In the genomic region with DNA sequence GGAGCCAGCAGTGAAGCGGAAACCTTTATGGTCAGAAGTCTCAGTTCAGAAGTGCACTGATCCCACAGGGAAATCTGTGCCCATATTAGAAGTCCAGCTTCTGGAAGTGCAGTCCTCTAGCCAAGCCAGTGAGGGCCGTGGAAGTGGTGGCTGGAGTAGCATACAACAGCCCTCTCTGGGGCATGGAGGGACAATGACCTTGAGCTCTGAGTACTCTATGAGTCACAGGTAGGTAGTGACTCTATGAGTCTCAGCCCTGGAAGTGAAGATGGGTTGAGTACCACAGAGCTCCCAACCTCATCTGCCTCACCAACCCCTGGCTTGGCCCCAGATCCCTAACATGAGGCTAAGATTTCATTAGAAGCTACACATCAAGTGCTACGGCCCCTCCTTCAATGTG, we compare ENCODE assay signal across 10 cellular contexts.
"Had no signal": no experiment of that assay in that cellular context is flagged by ENCODE, and none has a peak within 500 bp of the region (broad histone marks: within the 10 kb centered on the region; RNA-seq: fewer than 3 reads in every experiment).

No MANE protein-coding gene starts in this region.

- H3K27ac ChIP-seq: GM23248, HL-60 had no signal

- H3K27ac Mint-ChIP-seq: HFFc6, IgD-negative memory B cell had no signal

- DNase-seq: GM23248, GOT3, H7, HFFc6, KBM-7 had no signal

- FAIRE-seq: HTR-8/SVneo had no signal

- H3K9me3 ChIP-seq: HAP-1 had no signal

- H3K4me1 ChIP-seq: HAP-1 had no signal

- H3K4me3 ChIP-seq: GM23248, HAP-1 had no signal

- H3K9ac ChIP-seq: GM23248 had no signal

- H3K36me3 Mint-ChIP-seq: IgD-negative memory B cell had no signal

- H3K4me3 Mint-ChIP-seq: HFFc6, IgD-negative memory B cell had no signal

- H2AFZ ChIP-seq: GM23248 had no signal

- H3K36me3 ChIP-seq: HAP-1 had no signal

- ATAC-seq: HCT116 had no signal
